Comparison of ENCODE assay signal across 1 cellular context in the genomic region with DNA sequence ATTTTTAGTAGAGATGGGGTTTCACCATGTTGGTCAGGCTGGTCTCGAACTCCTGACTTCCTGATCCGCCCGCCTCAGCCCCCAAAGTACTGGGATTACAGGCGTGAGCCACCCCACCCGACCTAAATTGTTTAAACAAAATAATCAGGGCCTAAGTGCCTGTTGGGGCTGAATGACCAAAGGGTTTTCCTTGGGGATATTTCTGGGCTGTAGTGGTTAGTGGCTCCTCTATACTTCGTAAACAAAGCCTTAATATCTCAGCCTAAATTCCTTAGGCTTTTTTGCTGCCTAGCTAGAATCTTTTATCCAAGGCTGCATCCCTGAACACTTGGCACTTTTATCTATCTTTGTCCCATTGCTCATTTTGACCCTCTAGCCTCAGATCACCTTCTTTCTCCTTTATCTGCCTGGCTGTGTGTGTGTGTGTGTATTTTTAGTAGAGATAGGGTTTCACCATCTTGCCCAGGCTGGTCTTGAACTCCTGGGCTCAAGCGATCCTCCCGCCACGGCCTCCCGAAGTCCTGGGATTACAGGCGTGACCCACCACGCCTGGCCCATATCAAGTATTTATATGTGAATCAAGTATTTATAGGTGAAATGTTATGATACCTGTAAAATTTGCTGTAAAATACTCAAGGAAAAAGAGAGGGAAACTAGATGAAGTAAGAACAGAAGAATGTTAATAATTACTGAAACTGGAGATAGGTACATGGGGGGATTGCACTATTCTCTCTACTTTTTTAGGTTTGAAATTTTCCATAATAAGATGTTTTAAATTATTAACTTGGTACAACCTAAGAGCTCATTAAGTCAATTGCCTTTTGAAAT.
TF ChIP-seq lines count a peak whose summit lies in the region.

No MANE protein-coding gene starts in this region.

TF ChIP-seq in HepG2, 621 proteins besides CTCF, POLR2A, EP300 and RAD21 (continues in another document):
- TF ChIP-seq, protein P1, sequence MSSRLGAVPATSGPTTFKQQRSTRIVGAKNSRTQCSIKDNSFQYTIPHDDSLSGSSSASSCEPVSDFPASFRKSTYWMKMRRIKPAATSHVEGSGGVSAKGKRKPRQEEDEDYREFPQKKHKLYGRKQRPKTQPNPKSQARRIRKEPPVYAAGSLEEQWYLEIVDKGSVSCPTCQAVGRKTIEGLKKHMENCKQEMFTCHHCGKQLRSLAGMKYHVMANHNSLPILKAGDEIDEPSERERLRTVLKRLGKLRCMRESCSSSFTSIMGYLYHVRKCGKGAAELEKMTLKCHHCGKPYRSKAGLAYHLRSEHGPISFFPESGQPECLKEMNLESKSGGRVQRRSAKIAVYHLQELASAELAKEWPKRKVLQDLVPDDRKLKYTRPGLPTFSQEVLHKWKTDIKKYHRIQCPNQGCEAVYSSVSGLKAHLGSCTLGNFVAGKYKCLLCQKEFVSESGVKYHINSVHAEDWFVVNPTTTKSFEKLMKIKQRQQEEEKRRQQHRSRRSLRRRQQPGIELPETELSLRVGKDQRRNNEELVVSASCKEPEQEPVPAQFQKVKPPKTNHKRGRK (CRISPR knock-in tag; IDR thresholded peaks at IDR 0.05), result no peak
- TF ChIP-seq NFE2L1 (CRISPR knock-in tag; IDR thresholded peaks at IDR 0.05; ENCODE audit: borderline replicate concordance) (no peak), IRF2 (CRISPR knock-in tag; IDR thresholded peaks at IDR 0.05) (no peak), KLF11 (CRISPR knock-in tag; IDR thresholded peaks at IDR 0.05) (no peak), REPIN1 (CRISPR knock-in tag; IDR thresholded peaks at IDR 0.05; ENCODE audit: borderline replicate concordance, low read depth) (no peak), TBX2 (CRISPR knock-in tag; IDR thresholded peaks at IDR 0.05; ENCODE audit: borderline replicate concordance) (0 out of 2 replicates have a peak, but pooled peaks have one; percentile 16), SP5 (CRISPR knock-in tag; IDR thresholded peaks at IDR 0.05; ENCODE audit: borderline replicate concordance, low read depth) (no peak), ZNF614 (CRISPR knock-in tag; IDR thresholded peaks at IDR 0.05; ENCODE audit: borderline replicate concordance) (no peak), ZNF484 (CRISPR knock-in tag; IDR thresholded peaks at IDR 0.05; ENCODE audit: borderline replicate concordance, low read depth) (no peak), ZNF180 (CRISPR knock-in tag; IDR thresholded peaks at IDR 0.05; ENCODE audit: borderline replicate concordance, low read depth) (no peak), SCMH1 (CRISPR knock-in tag; IDR thresholded peaks at IDR 0.05; ENCODE audit: borderline replicate concordance) (no peak), ZNF460 (CRISPR knock-in tag; IDR thresholded peaks at IDR 0.05; ENCODE audit: borderline replicate concordance) (no peak; the same call in 1 of the 2 replicates), AHR (CRISPR knock-in tag; IDR thresholded peaks at IDR 0.05) (no peak), ZSCAN25 (CRISPR knock-in tag; IDR thresholded peaks at IDR 0.05) (no peak), ZMYM4 (CRISPR knock-in tag; IDR thresholded peaks at IDR 0.05) (peak; percentile 20; the same call in 1 of the 2 replicates), HOXD1 (CRISPR knock-in tag; IDR thresholded peaks at IDR 0.05) (no peak), ZMYM3 (CRISPR knock-in tag; IDR thresholded peaks at IDR 0.05) (peak; percentile 64), SIX1 (CRISPR knock-in tag; IDR thresholded peaks at IDR 0.05; ENCODE audit: borderline replicate concordance) (0 out of 2 replicates have a peak, but pooled peaks have one; percentile 23), JUND (CRISPR knock-in tag; IDR thresholded peaks at IDR 0.05) (no peak), PHF20 (CRISPR knock-in tag; IDR thresholded peaks at IDR 0.05) (no peak), ADNP (CRISPR knock-in tag; IDR thresholded peaks at IDR 0.05) (0 out of 2 replicates have a peak, but pooled peaks have one; percentile 19), ZNF550 (CRISPR knock-in tag; IDR thresholded peaks at IDR 0.05; ENCODE audit: borderline replicate concordance) (no peak), ZFY (CRISPR knock-in tag; IDR thresholded peaks at IDR 0.05) (no peak)
- TF ChIP-seq, protein P2, sequence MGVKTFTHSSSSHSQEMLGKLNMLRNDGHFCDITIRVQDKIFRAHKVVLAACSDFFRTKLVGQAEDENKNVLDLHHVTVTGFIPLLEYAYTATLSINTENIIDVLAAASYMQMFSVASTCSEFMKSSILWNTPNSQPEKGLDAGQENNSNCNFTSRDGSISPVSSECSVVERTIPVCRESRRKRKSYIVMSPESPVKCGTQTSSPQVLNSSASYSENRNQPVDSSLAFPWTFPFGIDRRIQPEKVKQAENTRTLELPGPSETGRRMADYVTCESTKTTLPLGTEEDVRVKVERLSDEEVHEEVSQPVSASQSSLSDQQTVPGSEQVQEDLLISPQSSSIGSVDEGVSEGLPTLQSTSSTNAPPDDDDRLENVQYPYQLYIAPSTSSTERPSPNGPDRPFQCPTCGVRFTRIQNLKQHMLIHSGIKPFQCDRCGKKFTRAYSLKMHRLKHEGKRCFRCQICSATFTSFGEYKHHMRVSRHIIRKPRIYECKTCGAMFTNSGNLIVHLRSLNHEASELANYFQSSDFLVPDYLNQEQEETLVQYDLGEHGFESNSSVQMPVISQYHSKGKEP (CRISPR knock-in tag; IDR thresholded peaks at IDR 0.05), result no peak
- TF ChIP-seq, protein P3, sequence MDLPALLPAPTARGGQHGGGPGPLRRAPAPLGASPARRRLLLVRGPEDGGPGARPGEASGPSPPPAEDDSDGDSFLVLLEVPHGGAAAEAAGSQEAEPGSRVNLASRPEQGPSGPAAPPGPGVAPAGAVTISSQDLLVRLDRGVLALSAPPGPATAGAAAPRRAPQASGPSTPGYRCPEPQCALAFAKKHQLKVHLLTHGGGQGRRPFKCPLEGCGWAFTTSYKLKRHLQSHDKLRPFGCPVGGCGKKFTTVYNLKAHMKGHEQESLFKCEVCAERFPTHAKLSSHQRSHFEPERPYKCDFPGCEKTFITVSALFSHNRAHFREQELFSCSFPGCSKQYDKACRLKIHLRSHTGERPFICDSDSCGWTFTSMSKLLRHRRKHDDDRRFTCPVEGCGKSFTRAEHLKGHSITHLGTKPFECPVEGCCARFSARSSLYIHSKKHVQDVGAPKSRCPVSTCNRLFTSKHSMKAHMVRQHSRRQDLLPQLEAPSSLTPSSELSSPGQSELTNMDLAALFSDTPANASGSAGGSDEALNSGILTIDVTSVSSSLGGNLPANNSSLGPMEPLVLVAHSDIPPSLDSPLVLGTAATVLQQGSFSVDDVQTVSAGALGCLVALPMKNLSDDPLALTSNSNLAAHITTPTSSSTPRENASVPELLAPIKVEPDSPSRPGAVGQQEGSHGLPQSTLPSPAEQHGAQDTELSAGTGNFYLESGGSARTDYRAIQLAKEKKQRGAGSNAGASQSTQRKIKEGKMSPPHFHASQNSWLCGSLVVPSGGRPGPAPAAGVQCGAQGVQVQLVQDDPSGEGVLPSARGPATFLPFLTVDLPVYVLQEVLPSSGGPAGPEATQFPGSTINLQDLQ (CRISPR knock-in tag; IDR thresholded peaks at IDR 0.05), result no peak
- TF ChIP-seq, protein P4, sequence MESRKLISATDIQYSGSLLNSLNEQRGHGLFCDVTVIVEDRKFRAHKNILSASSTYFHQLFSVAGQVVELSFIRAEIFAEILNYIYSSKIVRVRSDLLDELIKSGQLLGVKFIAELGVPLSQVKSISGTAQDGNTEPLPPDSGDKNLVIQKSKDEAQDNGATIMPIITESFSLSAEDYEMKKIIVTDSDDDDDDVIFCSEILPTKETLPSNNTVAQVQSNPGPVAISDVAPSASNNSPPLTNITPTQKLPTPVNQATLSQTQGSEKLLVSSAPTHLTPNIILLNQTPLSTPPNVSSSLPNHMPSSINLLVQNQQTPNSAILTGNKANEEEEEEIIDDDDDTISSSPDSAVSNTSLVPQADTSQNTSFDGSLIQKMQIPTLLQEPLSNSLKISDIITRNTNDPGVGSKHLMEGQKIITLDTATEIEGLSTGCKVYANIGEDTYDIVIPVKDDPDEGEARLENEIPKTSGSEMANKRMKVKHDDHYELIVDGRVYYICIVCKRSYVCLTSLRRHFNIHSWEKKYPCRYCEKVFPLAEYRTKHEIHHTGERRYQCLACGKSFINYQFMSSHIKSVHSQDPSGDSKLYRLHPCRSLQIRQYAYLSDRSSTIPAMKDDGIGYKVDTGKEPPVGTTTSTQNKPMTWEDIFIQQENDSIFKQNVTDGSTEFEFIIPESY (CRISPR knock-in tag; IDR thresholded peaks at IDR 0.05), result peak; percentile 75
- TF ChIP-seq, protein P5, sequence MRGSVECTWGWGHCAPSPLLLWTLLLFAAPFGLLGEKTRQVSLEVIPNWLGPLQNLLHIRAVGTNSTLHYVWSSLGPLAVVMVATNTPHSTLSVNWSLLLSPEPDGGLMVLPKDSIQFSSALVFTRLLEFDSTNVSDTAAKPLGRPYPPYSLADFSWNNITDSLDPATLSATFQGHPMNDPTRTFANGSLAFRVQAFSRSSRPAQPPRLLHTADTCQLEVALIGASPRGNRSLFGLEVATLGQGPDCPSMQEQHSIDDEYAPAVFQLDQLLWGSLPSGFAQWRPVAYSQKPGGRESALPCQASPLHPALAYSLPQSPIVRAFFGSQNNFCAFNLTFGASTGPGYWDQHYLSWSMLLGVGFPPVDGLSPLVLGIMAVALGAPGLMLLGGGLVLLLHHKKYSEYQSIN (CRISPR knock-in tag; IDR thresholded peaks at IDR 0.05; ENCODE audit: borderline replicate concordance), result no peak
- TF ChIP-seq, protein P6, sequence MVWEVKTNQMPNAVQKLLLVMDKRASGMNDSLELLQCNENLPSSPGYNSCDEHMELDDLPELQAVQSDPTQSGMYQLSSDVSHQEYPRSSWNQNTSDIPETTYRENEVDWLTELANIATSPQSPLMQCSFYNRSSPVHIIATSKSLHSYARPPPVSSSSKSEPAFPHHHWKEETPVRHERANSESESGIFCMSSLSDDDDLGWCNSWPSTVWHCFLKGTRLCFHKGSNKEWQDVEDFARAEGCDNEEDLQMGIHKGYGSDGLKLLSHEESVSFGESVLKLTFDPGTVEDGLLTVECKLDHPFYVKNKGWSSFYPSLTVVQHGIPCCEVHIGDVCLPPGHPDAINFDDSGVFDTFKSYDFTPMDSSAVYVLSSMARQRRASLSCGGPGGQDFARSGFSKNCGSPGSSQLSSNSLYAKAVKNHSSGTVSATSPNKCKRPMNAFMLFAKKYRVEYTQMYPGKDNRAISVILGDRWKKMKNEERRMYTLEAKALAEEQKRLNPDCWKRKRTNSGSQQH (CRISPR knock-in tag; IDR thresholded peaks at IDR 0.05; ENCODE audit: low read depth), result no peak
- TF ChIP-seq, protein P7, sequence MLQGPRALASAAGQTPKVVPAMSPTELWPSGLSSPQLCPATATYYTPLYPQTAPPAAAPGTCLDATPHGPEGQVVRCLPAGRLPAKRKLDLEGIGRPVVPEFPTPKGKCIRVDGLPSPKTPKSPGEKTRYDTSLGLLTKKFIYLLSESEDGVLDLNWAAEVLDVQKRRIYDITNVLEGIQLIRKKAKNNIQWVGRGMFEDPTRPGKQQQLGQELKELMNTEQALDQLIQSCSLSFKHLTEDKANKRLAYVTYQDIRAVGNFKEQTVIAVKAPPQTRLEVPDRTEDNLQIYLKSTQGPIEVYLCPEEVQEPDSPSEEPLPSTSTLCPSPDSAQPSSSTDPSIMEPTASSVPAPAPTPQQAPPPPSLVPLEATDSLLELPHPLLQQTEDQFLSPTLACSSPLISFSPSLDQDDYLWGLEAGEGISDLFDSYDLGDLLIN (CRISPR knock-in tag; IDR thresholded peaks at IDR 0.05; ENCODE audit: borderline replicate concordance), result no peak
- TF ChIP-seq, protein P8, sequence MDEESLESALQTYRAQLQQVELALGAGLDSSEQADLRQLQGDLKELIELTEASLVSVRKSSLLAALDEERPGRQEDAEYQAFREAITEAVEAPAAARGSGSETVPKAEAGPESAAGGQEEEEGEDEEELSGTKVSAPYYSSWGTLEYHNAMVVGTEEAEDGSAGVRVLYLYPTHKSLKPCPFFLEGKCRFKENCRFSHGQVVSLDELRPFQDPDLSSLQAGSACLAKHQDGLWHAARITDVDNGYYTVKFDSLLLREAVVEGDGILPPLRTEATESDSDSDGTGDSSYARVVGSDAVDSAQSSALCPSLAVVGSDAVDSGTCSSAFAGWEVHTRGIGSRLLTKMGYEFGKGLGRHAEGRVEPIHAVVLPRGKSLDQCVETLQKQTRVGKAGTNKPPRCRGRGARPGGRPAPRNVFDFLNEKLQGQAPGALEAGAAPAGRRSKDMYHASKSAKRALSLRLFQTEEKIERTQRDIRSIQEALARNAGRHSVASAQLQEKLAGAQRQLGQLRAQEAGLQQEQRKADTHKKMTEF (CRISPR knock-in tag; IDR thresholded peaks at IDR 0.05), result no peak
- TF ChIP-seq, protein P9, sequence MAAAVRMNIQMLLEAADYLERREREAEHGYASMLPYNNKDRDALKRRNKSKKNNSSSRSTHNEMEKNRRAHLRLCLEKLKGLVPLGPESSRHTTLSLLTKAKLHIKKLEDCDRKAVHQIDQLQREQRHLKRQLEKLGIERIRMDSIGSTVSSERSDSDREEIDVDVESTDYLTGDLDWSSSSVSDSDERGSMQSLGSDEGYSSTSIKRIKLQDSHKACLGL (CRISPR knock-in tag; IDR thresholded peaks at IDR 0.05), result no peak
- TF ChIP-seq, protein P10, sequence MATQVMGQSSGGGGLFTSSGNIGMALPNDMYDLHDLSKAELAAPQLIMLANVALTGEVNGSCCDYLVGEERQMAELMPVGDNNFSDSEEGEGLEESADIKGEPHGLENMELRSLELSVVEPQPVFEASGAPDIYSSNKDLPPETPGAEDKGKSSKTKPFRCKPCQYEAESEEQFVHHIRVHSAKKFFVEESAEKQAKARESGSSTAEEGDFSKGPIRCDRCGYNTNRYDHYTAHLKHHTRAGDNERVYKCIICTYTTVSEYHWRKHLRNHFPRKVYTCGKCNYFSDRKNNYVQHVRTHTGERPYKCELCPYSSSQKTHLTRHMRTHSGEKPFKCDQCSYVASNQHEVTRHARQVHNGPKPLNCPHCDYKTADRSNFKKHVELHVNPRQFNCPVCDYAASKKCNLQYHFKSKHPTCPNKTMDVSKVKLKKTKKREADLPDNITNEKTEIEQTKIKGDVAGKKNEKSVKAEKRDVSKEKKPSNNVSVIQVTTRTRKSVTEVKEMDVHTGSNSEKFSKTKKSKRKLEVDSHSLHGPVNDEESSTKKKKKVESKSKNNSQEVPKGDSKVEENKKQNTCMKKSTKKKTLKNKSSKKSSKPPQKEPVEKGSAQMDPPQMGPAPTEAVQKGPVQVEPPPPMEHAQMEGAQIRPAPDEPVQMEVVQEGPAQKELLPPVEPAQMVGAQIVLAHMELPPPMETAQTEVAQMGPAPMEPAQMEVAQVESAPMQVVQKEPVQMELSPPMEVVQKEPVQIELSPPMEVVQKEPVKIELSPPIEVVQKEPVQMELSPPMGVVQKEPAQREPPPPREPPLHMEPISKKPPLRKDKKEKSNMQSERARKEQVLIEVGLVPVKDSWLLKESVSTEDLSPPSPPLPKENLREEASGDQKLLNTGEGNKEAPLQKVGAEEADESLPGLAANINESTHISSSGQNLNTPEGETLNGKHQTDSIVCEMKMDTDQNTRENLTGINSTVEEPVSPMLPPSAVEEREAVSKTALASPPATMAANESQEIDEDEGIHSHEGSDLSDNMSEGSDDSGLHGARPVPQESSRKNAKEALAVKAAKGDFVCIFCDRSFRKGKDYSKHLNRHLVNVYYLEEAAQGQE (IDR thresholded peaks at IDR 0.05; ENCODE audit: borderline replicate concordance in 1 of 2, low read depth in 1 of 2, low read length in 2 of 2), result no peak
- TF ChIP-seq, protein P11, sequence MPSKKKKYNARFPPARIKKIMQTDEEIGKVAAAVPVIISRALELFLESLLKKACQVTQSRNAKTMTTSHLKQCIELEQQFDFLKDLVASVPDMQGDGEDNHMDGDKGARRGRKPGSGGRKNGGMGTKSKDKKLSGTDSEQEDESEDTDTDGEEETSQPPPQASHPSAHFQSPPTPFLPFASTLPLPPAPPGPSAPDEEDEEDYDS (CRISPR knock-in tag; IDR thresholded peaks at IDR 0.05), result no peak
